In the genomic region with DNA sequence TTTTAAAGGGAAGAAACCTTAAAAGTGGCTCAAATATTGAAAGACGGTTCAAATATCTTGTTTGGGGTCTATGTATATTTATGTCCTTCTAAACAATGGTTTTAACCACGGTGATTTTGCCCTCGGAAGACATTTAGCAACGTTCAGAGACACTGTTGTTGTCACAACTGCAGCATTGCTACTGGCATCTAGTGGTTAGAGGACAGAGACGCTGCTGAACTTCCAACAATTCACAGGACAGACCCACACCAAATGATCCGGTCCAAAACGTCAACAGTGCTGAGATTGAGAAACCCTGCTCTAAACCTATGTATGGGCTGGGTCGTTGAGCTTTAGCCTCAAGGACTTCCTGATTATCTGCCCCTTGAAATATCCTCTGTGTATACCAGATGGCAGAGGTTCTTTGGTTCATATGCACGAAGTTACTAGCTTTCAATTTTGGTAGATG, we compare ENCODE assay signal across 8 cellular contexts. TPM values are rescaled to one million over a fixed set of nuclear protein-coding genes. Genes with fewer than 3 reads are reported as not detected.
DNase-seq lines count a peak whose midpoint lies in the region; ATAC-seq, FAIRE-seq and TF ChIP-seq lines count a peak whose summit lies in the region.

No MANE protein-coding gene starts in this region.

- TF ChIP-seq CTCF in GM12873 (IDR thresholded peaks at IDR 0.05; ENCODE audit: insufficient read depth, low read depth, low read length, missing control alignments): peak; percentile 67
- TF ChIP-seq CTCF in brain (conservative IDR thresholded peaks at IDR 0.05): peak in 1 of 2 experiments; percentile 24
- TF ChIP-seq CTCF in stomach (IDR thresholded peaks at IDR 0.05): no peak

- H3K9ac ChIP-seq in BLaER1 treated with 17β-estradiol and CSF1 and Interleukin-3, amounts not matched to agents 10 nM and 100 nM: peak overlapping the region; percentile 32 to 91 (median 88); a peak in 19 of 22 replicates

- peaks cover 33 to 40% (median 35%) of the 10 kb centered on the region in 11 experiments for H3K36me3 ChIP-seq in BLaER1 treated with 17β-estradiol and CSF1 and Interleukin-3, amounts not matched to agents 10 nM and 100 nM
- peaks cover 22 to 34% (median 33%) of the 10 kb centered on the region in 4 donors for H3K36me3 ChIP-seq in stomach

- DNase-seq in NOMO-1 treated with dmso at 0.1 percent for 144 hours (lab: John Stamatoyannopoulos, UW; ENCODE audit: unreplicated experiment) (peak; percentile 38), stomach (no peak), cortex of kidney (lab: John Stamatoyannopoulos, UW) (no peak)

- H3K27me3 ChIP-seq in BLaER1 treated with 17β-estradiol and CSF1 and Interleukin-3, amounts not matched to agents 10 nM and 100 nM: no peaks in the 10 kb centered on the region
- no peaks in the 10 kb centered on the region for H3K27me3 ChIP-seq in stomach

- peak overlapping the region; percentile 95 to 99 (median 98) for H3K4me3 Mint-ChIP-seq in brain

- no peak for TF ChIP-seq EP300 in stomach (IDR thresholded peaks at IDR 0.05)

- 2 to 3% (median 2%) methylated on average over 9 of the region's 9 CpGs for WGBS in stomach, 5 donors

- ATAC-seq in HG02885 (IDR thresholded peaks at IDR 0.05; ENCODE audit: poor library complexity, unreplicated experiment): no peak

- intact Hi-C loops in stomach (cut with DNase I; ENCODE audit: low total_unique reads): no loop called here

- peaks cover 23 to 38% (median 25%) of the 10 kb centered on the region in 10 experiments for H3K4me1 ChIP-seq in BLaER1 treated with 17β-estradiol and CSF1 and Interleukin-3, amounts not matched to agents 10 nM and 100 nM
- H3K4me1 ChIP-seq in stomach: peaks cover 11 to 30% (median 21%) of the 10 kb centered on the region in 4 donors

- peak; percentile 82 for FAIRE-seq in islet of Langerhans (lab: Jason Lieb, UNC)

- H3K27ac ChIP-seq in BLaER1 treated with 17β-estradiol and CSF1 and Interleukin-3, amounts not matched to agents 10 nM and 100 nM: peak overlapping the region in 5 of 11 experiments; percentile 13 to 37 (median 26); a peak in 7 of 22 replicates
- H3K27ac ChIP-seq in stomach: peak overlapping the region; percentile 28 to 92 (median 91)

- peak overlapping the region; percentile 91 to 99 (median 96) for H3K4me2 ChIP-seq in BLaER1 treated with 17β-estradiol and CSF1 and Interleukin-3, amounts not matched to agents 10 nM and 100 nM

- no peaks in the 10 kb centered on the region for H3K27me3 Mint-ChIP-seq in brain

- H3K4me1 Mint-ChIP-seq in brain: peaks cover 36% of the 10 kb centered on the region

- no peaks in the 10 kb centered on the region for H3K9me3 ChIP-seq in BLaER1 treated with 17β-estradiol and CSF1 and Interleukin-3, amounts not matched to agents 10 nM and 100 nM (replicated peaks in 1 of 11)
- no peaks in the 10 kb centered on the region for H3K9me3 ChIP-seq in stomach

- H3K27ac Mint-ChIP-seq in brain: peak overlapping the region; percentile 61 to 92 (median 65)

- peak overlapping the region; percentile 44 to 94 (median 85); a peak in 18 of 20 replicates for H3K4me3 ChIP-seq in BLaER1 treated with 17β-estradiol and CSF1 and Interleukin-3, amounts not matched to agents 10 nM and 100 nM
- H3K4me3 ChIP-seq in stomach: peak overlapping the region; percentile 78 to 90 (median 87)

- peaks cover 0 to 9% (median 3%) of the 10 kb centered on the region in 11 experiments; a peak in 7 of 22 replicates for H4K20me1 ChIP-seq in BLaER1 treated with 17β-estradiol and CSF1 and Interleukin-3, amounts not matched to agents 10 nM and 100 nM

- peaks cover 0 to 2% (median 0%) of the 10 kb centered on the region in 5 experiments for H3K9me3 Mint-ChIP-seq in brain

- TF ChIP-seq POLR2A in stomach (IDR thresholded peaks at IDR 0.05): no peak

- peaks cover 27% of the 10 kb centered on the region for H3K36me3 Mint-ChIP-seq in brain

RNA-seq across cellular contexts. Expression of a gene that starts 1.7 kb away (rescaled TPM):
- polyA plus RNA-seq in brain (ENCODE audit: insufficient read depth, low read depth, low replicate concordance) (19.3 TPM), stomach (1 to 10 TPM; 2.3 to 4.5 (median 4.2) TPM)
- 10 to 100 TPM in 4 of 5 donors, 1 to 10 TPM in 1; 7.8 to 32.6 (median 18.0) TPM for total RNA-seq in stomach

RNA-seq across cellular contexts. Expression of a gene that starts 15.2 kb away (rescaled TPM):
- polyA plus RNA-seq in brain (ENCODE audit: insufficient read depth, low read depth, low replicate concordance): not detected
- total RNA-seq in stomach: not detected
- polyA plus RNA-seq in stomach: not detected

RNA-seq across cellular contexts. Expression of a gene that starts 49.7 kb away (rescaled TPM):
- 42.7 TPM for polyA plus RNA-seq in brain (ENCODE audit: insufficient read depth, low read depth, low replicate concordance)
- 10 to 100 TPM in 3 of 5 donors, 1 to 10 TPM in 2; 4.9 to 15.4 (median 10.1) TPM for total RNA-seq in stomach
- polyA plus RNA-seq in stomach: 10 to 100 TPM in 1 of 3 donors, 1 to 10 TPM in 2; 2.7 to 10.5 (median 4.1) TPM
